ENCODE assay signal across 8 cellular contexts in the genomic region with DNA sequence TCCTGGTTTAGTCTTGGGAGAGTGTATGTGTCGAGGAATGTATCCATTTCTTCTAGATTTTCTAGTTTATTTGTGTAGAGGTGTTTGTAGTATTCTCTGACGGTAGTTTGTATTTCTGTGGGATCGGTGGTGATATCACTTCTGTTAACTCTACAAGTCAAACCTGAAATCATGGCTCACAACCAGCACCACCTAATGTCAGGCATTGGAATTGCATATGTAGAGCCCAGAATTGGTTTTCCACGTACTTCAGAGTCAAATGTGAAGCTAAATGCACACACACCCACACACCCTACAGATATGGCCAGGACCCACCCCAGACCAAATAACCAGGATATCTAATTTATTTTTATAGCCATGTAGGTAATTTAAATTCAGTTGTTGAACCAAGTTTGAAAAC.
DNase-seq lines count a peak whose midpoint lies in the region; ATAC-seq lines count a peak whose summit lies in the region.

No MANE protein-coding gene starts in this region.

- DNase-seq in COLO829 (ENCODE audit: low spot score) (peak; percentile 1), NCI-H2081 (lab: John Stamatoyannopoulos, UW) (peak; percentile 22 to 60), dermis blood vessel endothelial cell (peak; percentile 0), islet precursor cell (peak; percentile 59), putamen (ENCODE audit: low spot score) (peak; percentile 28)

- ATAC-seq in GM18517 (IDR thresholded peaks at IDR 0.05; ENCODE audit: unreplicated experiment): peak; percentile 67
- ATAC-seq in HG03342 (IDR thresholded peaks at IDR 0.05; ENCODE audit: unreplicated experiment): peak; percentile 86
- peak; percentile 52; the same call in 1 of the 3 replicates for ATAC-seq in SK-N-SH treated with all-trans-retinoic acid at 6 μM for 48 hours

Comparison
In these comparisons a context has a peak if more than half of its experiments do, and no peak if none do; other contexts are left out.
1. Peak in every context shown above with its lines: DNase-seq and ATAC-seq.
2. DNase-seq: peak in every context shown above with its lines; median percentile 59 in islet precursor cell; 41 in NCI-H2081; 28 in putamen; 1 in COLO829; 0 in dermis blood vessel endothelial cell.